ENCODE assay signal across 18 cellular contexts in the genomic region with DNA sequence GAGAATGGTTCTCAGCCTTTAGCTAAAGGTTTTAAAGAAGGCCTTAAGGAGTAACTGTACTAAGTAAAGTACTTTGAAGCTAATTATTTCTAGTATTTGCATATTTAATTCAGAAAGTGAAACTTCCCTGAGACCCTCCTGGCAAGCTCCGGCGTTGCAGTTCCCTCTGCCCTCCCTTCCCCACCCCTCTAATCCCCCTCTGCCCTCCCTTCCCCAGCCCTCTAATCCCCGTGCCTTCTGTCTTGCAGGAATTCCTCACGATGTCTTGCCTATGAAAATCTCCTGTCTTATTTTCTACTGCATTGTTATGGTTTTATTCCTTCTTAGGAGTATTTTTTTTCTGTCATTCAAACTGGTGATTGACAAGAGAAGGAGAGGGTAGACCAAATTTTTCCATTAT.
"Had no signal": no experiment of that assay in that cellular context is flagged by ENCODE, and none has a peak within 500 bp of the region (broad histone marks: within the 10 kb centered on the region; RNA-seq: fewer than 3 reads in every experiment).

No MANE protein-coding gene starts in this region.

- H3K36me3 ChIP-seq: cardiac muscle cell, colonic mucosa, heart right ventricle, right atrium auricular region, transverse colon had no signal

- DNase-seq: activated CD4-positive, alpha-beta T cell treated with anti-CD3 and anti-CD28 coated beads, Interleukin-2, amount 50 U/mL, for 48 hours; activated CD4-positive, CD25-positive, alpha-beta regulatory T cell treated with anti-CD3 and anti-CD28 coated beads, Interleukin-2, amount 50 U/mL, for 72 hours; activated CD8-positive, alpha-beta memory T cell treated with anti-CD3 and anti-CD28 coated beads, Interleukin-2, amount 10 ng/mL, durations not matched to agents 7 days and 5 days; activated effector memory CD4-positive, alpha-beta T cell treated with anti-CD3 and anti-CD28 coated beads, Interleukin-2, amount 50 U/mL, for 16 hours; activated T-cell treated with anti-CD3 and anti-CD28 coated beads, Interleukin-2, amount 50 U/mL, for 24 hours; colonic mucosa; heart right ventricle; kidney; left ventricle myocardium superior; posterior cingulate gyrus; stimulated activated CD4-positive, alpha-beta T cell treated with anti-CD3 and anti-CD28 coated beads, Interleukin-2, amount 100 ng/mL, for 24 hours; stimulated activated naive CD4-positive, alpha-beta T cell; substantia nigra; transverse colon had no signal

- H3K4me3 Mint-ChIP-seq: activated CD8-positive, alpha-beta memory T cell treated with anti-CD3 and anti-CD28 coated beads, Interleukin-2, amount 10 ng/mL, durations not matched to agents 7 days and 5 days; activated naive CD8-positive, alpha-beta T cell; activated T-cell treated with anti-CD3 and anti-CD28 coated beads, Interleukin-2, amount 50 U/mL, for 24 hours; neural crest cell had no signal

- H3K27me3 Mint-ChIP-seq: activated CD8-positive, alpha-beta memory T cell treated with anti-CD3 and anti-CD28 coated beads, Interleukin-2, amount 10 ng/mL, durations not matched to agents 7 days and 5 days; activated naive CD8-positive, alpha-beta T cell; activated T-cell treated with anti-CD3 and anti-CD28 coated beads, Interleukin-2, amount 50 U/mL, for 24 hours had no signal

- H3K9me3 Mint-ChIP-seq: activated T-cell treated with anti-CD3 and anti-CD28 coated beads, Interleukin-2, amount 50 U/mL, for 24 hours had no signal

- H3K9me3 ChIP-seq: colonic mucosa, right atrium auricular region, transverse colon had no signal

- H3K27me3 ChIP-seq: cardiac muscle cell, colonic mucosa, heart right ventricle, right atrium auricular region, transverse colon had no signal

- H3K27ac ChIP-seq: cardiac muscle cell, colonic mucosa, heart right ventricle, right atrium auricular region, transverse colon had no signal

- H3K4me1 ChIP-seq: colonic mucosa, heart right ventricle, right atrium auricular region, transverse colon had no signal

- H3K4me3 ChIP-seq: cardiac muscle cell, colonic mucosa, heart right ventricle, right atrium auricular region, transverse colon had no signal

- ATAC-seq: activated CD8-positive, alpha-beta memory T cell treated with anti-CD3 and anti-CD28 coated beads, Interleukin-2, amount 10 ng/mL, durations not matched to agents 7 days and 5 days; heart right ventricle; left ventricle myocardium superior had no signal

- H3K4me1 Mint-ChIP-seq: activated CD8-positive, alpha-beta memory T cell treated with anti-CD3 and anti-CD28 coated beads, Interleukin-2, amount 10 ng/mL, durations not matched to agents 7 days and 5 days had no signal

- H3K36me3 Mint-ChIP-seq: activated CD8-positive, alpha-beta memory T cell treated with anti-CD3 and anti-CD28 coated beads, Interleukin-2, amount 10 ng/mL, durations not matched to agents 7 days and 5 days; activated naive CD8-positive, alpha-beta T cell had no signal

- H3K27ac Mint-ChIP-seq: activated CD8-positive, alpha-beta memory T cell treated with anti-CD3 and anti-CD28 coated beads, Interleukin-2, amount 10 ng/mL, durations not matched to agents 7 days and 5 days; activated naive CD8-positive, alpha-beta T cell; activated T-cell treated with anti-CD3 and anti-CD28 coated beads, Interleukin-2, amount 50 U/mL, for 24 hours had no signal
